Comparison of ENCODE assay signal across 8 cellular contexts in genomic region chr11:59207988-59208432, GRCh38. TPM values are rescaled to one million over a fixed set of nuclear protein-coding genes. Genes with fewer than 3 reads are reported as not detected.
A peak's percentile ranks its signal among the peaks of the same experiment; 100 is the strongest.
DNase-seq lines count a peak whose midpoint lies in the region; ATAC-seq and TF ChIP-seq lines count a peak whose summit lies in the region.

No MANE protein-coding gene starts in this region.

- no peaks in the 10 kb centered on the region for H3K9me3 Mint-ChIP-seq in nephron progenitor cell

- TF ChIP-seq POLR2A in vagina (IDR thresholded peaks at IDR 0.05), result no peak

- no peak overlapping the region for H3K4me3 ChIP-seq in vagina

- peaks cover 23% of the 10 kb centered on the region for H3K36me3 Mint-ChIP-seq in nephron progenitor cell (ENCODE audit: low read depth)

- H3K27ac ChIP-seq in vagina, result no peak overlapping the region

- intact Hi-C loops in vagina (cut with DNase I), result loop anchor here (1.0 kb wide), 1 partner anchor 36 kb away; the partner anchor contains the start of gene DTX4

- H3K4me1 Mint-ChIP-seq in nephron progenitor cell, result no peaks in the 10 kb centered on the region

- H3K27me3 ChIP-seq in vagina, result no peaks in the 10 kb centered on the region

- TF ChIP-seq CTCF in nephron progenitor cell (IDR thresholded peaks at IDR 0.05), result peak; percentile 60
- peak; percentile 50 to 62 (median 51) for TF ChIP-seq CTCF in vagina (IDR thresholded peaks at IDR 0.05)

- no peak overlapping the region for H3K27ac Mint-ChIP-seq in nephron progenitor cell

- H3K9me3 ChIP-seq in vagina, result no peaks in the 10 kb centered on the region

- no peaks in the 10 kb centered on the region for H3K4me1 ChIP-seq in vagina

- peak; percentile 57 for DNase-seq in AG08395 (ENCODE audit: low spot score)
- peak; percentile 3 for DNase-seq in NCI-H146 treated with DMSO at 0.1 percent for 48 hours (lab: John Stamatoyannopoulos, UW; ENCODE audit: unreplicated experiment)
- peak; percentile 48 to 59 for DNase-seq in activated CD4-positive, alpha-beta T cell treated with anti-CD3 and anti-CD28 coated beads for 4 hours
- peak; percentile 15 for DNase-seq in nephron progenitor cell
- DNase-seq in vagina (ENCODE audit: extremely low spot score in 2 of 2), result no peak

- H3K4me3 Mint-ChIP-seq in nephron progenitor cell, result no peak overlapping the region

- H3K27me3 Mint-ChIP-seq in nephron progenitor cell (ENCODE audit: low read depth, poor library complexity), result peaks cover 3% of the 10 kb centered on the region

- peak; percentile 74 for ATAC-seq in GM18498 (IDR thresholded peaks at IDR 0.05; ENCODE audit: unreplicated experiment)
- peak; percentile 79 for ATAC-seq in HG02763 (IDR thresholded peaks at IDR 0.05; ENCODE audit: unreplicated experiment)
- peak; percentile 47 for ATAC-seq in esophagus mucosa

- H3K36me3 ChIP-seq in vagina, result peaks cover 0 to 12% of the 10 kb centered on the region in 2 donors

RNA-seq across cellular contexts. Expression of gene MPEG1, which starts 4.7 kb away (rescaled TPM):
- total RNA-seq in esophagus mucosa, result 1.8 TPM
- 3.9 TPM for total RNA-seq in vagina

RNA-seq across cellular contexts. Expression of gene DTX4, which starts 36.1 kb away (rescaled TPM):
- 3.3 TPM for total RNA-seq in esophagus mucosa
- 8.1 TPM for total RNA-seq in vagina

Comparison
In these comparisons a context has a peak if more than half of its experiments do, and no peak if none do; other contexts are left out.
1. DNase-seq: peak in AG08395 (single experiment), NCI-H146 treated with DMSO at 0.1 percent for 48 hours (single experiment), activated CD4-positive, alpha-beta T cell treated with anti-CD3 and anti-CD28 coated beads for 4 hours (2 of 2) and nephron progenitor cell (single experiment); none in vagina (0 of 2).
2. Peak in every context shown above with its lines, with median percentiles within 50 percentile points of each other: ATAC-seq.